8 cellular contexts compared by ENCODE assay signal in the genomic region with DNA sequence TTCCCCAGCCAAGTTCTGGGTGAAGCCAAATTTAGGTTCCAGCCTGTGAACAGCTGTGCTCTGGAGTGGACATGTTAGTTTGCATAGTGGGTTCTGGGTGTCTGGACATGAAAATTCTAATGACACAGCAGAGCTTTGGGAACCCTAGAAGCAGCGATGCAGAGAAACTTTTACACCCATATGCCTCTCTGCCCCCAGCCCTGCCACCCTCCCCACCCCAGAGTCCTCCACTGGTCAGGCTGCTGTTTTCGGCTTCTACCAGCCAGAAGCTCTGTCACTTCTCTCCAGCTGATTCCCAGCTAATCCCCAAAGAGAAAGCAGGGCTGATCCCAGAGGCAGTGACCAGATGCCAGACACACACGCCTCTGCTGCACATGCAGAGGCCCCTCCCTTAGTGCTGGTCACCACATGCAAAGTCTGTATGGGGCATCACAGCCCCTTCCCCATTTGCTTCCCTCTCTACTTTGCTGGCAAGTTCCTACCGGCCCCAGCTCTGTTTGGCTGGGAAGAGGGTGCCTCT. TPM values are rescaled to one million over a fixed set of nuclear protein-coding genes. Genes with fewer than 3 reads are reported as not detected.
A peak's percentile ranks its signal among the peaks of the same experiment; 100 is the strongest.
DNase-seq lines count a peak whose midpoint lies in the region; ATAC-seq and TF ChIP-seq lines count a peak whose summit lies in the region.

No MANE protein-coding gene starts in this region.

- H3K9me3 ChIP-seq in body of pancreas (no peaks in the 10 kb centered on the region), neutrophil (no peaks in the 10 kb centered on the region), prostate gland (no peaks in the 10 kb centered on the region)

- H3K36me3 ChIP-seq in body of pancreas (replicated peaks in 1 of 2; ENCODE audit: insufficient read depth in 1 of 2, low read depth in 2 of 2) (no peaks in the 10 kb centered on the region), neutrophil (peaks cover 8% of the 10 kb centered on the region), prostate gland (no peaks in the 10 kb centered on the region)

- DNase-seq in AG08396 (ENCODE audit: low spot score) (peak; percentile 57), body of pancreas (no peak), prostate gland (ENCODE audit: low spot score) (no peak), kidney glomerular epithelial cell (lab: John Stamatoyannopoulos, UW) (no peak), cerebellar nuclear complex (lab: John Stamatoyannopoulos, UW) (no peak)

- TF ChIP-seq POLR2A in body of pancreas (IDR thresholded peaks at IDR 0.05) (no peak), prostate gland (IDR thresholded peaks at IDR 0.05) (no peak)

- peaks cover 25% of the 10 kb centered on the region for H3K4me1 ChIP-seq in body of pancreas
- peaks cover 81 to 83% of the 10 kb centered on the region in 2 experiments for H3K4me1 ChIP-seq in neutrophil (ENCODE audit: control insufficient read depth in 1 of 2, insufficient read depth in 1 of 2, low read depth in 1 of 2, low read length in 1 of 2)
- peaks cover 8% of the 10 kb centered on the region for H3K4me1 ChIP-seq in prostate gland (replicated peaks)

- no peaks in the 10 kb centered on the region for H3K27me3 ChIP-seq in body of pancreas
- H3K27me3 ChIP-seq in neutrophil = no peaks in the 10 kb centered on the region
- no peaks in the 10 kb centered on the region for H3K27me3 ChIP-seq in prostate gland (replicated peaks; ENCODE audit: insufficient read depth)

- WGBS in body of pancreas, 2 donors = 45 to 54% methylated on average over 4 of the region's 4 CpGs
- WGBS in prostate gland = 21% methylated on average over 4 of the region's 4 CpGs

- H3K4me3 ChIP-seq in body of pancreas (no peak overlapping the region), neutrophil (ENCODE audit: low read depth in 1 of 2, low read length in 1 of 2) (peak overlapping the region; percentile 40 to 54), prostate gland (no peak overlapping the region)

- ATAC-seq in GM19328 (IDR thresholded peaks at IDR 0.05; ENCODE audit: unreplicated experiment) (peak; percentile 29), HG03439 (IDR thresholded peaks at IDR 0.05; ENCODE audit: unreplicated experiment) (peak; percentile 34), body of pancreas (peak; percentile 9)

- TF ChIP-seq CTCF in body of pancreas (IDR thresholded peaks at IDR 0.05) (no peak), neutrophil (IDR thresholded peaks at IDR 0.05) (no peak), prostate gland (IDR thresholded peaks at IDR 0.05) (no peak)

- H3K27ac ChIP-seq in body of pancreas (peak overlapping the region in 3 of 4 donors; percentile 2 to 72 (median 63)), neutrophil (peak overlapping the region; percentile 100), prostate gland (peak overlapping the region in 1 of 2 donors; percentile 8)

- intact Hi-C loops in body of pancreas (cut with DNase I) = no loop called here
- intact Hi-C loops in prostate gland (cut with DNase I) = no loop called here

RNA-seq across cellular contexts. Expression of gene C10orf105, which starts 8.7 kb away (rescaled TPM):
- total RNA-seq in body of pancreas = not detected
- under 1 TPM in 1 of 2 donors, not detected in 1; 0.11 TPM for total RNA-seq in prostate gland

RNA-seq across cellular contexts. Expression of gene VSIR, which starts 45.0 kb away (rescaled TPM):
- 10 to 100 TPM; 14.8 to 17.1 TPM for total RNA-seq in body of pancreas
- total RNA-seq in prostate gland = 10 to 100 TPM; 23.1 to 40.2 TPM

Comparison
In these comparisons a context has a peak if more than half of its experiments do, and no peak if none do; other contexts are left out.
1. H3K4me3 ChIP-seq: peak in neutrophil (2 of 2); none in body of pancreas (0 of 2) and prostate gland (0 of 2).
2. Peak in every context shown above with its lines, with median percentiles within 50 percentile points of each other: ATAC-seq.